ENCODE assay signal across 26 cellular contexts in genomic region chr13:28602580-28602979, GRCh38.
"Had no signal": no experiment of that assay in that cellular context is flagged by ENCODE, and none has a peak within 500 bp of the region (broad histone marks: within the 10 kb centered on the region; RNA-seq: fewer than 3 reads in every experiment).

No MANE protein-coding gene starts in this region.

- H3K27me3 ChIP-seq: ascending aorta, body of pancreas, Peyer's patch, SJCRH30 had no signal

- H3K4me1 Mint-ChIP-seq: activated naive CD8-positive, alpha-beta T cell treated with anti-CD3 and anti-CD28 coated beads, Interleukin-2, amount 50 U/mL, for 24 hours had no signal

- DNase-seq: activated CD4-positive, alpha-beta memory T cell treated with anti-CD3 and anti-CD28 coated beads for 36 hours; activated CD4-positive, alpha-beta T cell treated with anti-CD3 and anti-CD28 coated beads for 48 hours; activated CD4-positive, CD25-positive, alpha-beta regulatory T cell treated with anti-CD3 and anti-CD28 coated beads, Interleukin-2, amount 50 U/mL, for 72 hours; activated CD8-positive, alpha-beta memory T cell treated with anti-CD3 and anti-CD28 coated beads for 24 hours; activated effector memory CD4-positive, alpha-beta T cell treated with anti-CD3 and anti-CD28 coated beads, Interleukin-2, amount 50 U/mL, for 16 hours; activated naive CD4-positive, alpha-beta T cell treated with Interleukin-2 at 50 U/mL for 16 hours; activated naive CD8-positive, alpha-beta T cell treated with anti-CD3 and anti-CD28 coated beads, Interleukin-2, amount 50 U/mL, for 24 hours; activated T-cell treated with anti-CD3 and anti-CD28 coated beads, Interleukin-2, amount 50 U/mL, for 4 hours; amniotic stem cell; body of pancreas; MM.1S; NCI-H1105; NCI-H1436; NCI-H187 treated with DMSO at 0.1 percent for 48 hours; NCI-H2081 treated with DMSO at 0.1 percent for 48 hours; NCI-H446; NCI-H524; Peyer's patch; Right ventricle myocardium superior; SJCRH30 had no signal

- H3K27ac Mint-ChIP-seq: activated CD4-positive, alpha-beta memory T cell treated with anti-CD3 and anti-CD28 coated beads for 36 hours; activated naive CD4-positive, alpha-beta T cell treated with anti-CD3 and anti-CD28 coated beads, Interleukin-2, amount 50 U/mL, for 72 hours; activated naive CD8-positive, alpha-beta T cell treated with anti-CD3 and anti-CD28 coated beads, Interleukin-2, amount 50 U/mL, for 24 hours; T-helper 1 cell treated with Interleukin-12 subunit alpha and Interleukin-12 subunit beta and Interleukin-4 antibody, amounts not matched to agents 30 μg/mL and 1 μg/mL, for 36 hours; WTC11 had no signal

- ATAC-seq: activated naive CD4-positive, alpha-beta T cell treated with anti-CD3 and anti-CD28 coated beads, Interleukin-2, amount 50 U/mL, for 72 hours; activated naive CD8-positive, alpha-beta T cell treated with anti-CD3 and anti-CD28 coated beads, Interleukin-2, amount 50 U/mL, for 24 hours; activated T-cell treated with anti-CD3 and anti-CD28 coated beads, Interleukin-2, amount 50 U/mL, for 4 hours; body of pancreas; SK-N-SH treated with all-trans-retinoic acid at 6 μM for 48 hours; WTC11 had no signal

- H3K27ac ChIP-seq: ascending aorta, body of pancreas, Peyer's patch, RWPE1, SJCRH30 had no signal

- H3K27me3 Mint-ChIP-seq: activated naive CD8-positive, alpha-beta T cell treated with anti-CD3 and anti-CD28 coated beads, Interleukin-2, amount 50 U/mL, for 24 hours had no signal

- H3K4me1 ChIP-seq: ascending aorta, body of pancreas, Peyer's patch, SJCRH30 had no signal

- H3K36me3 ChIP-seq: ascending aorta, Peyer's patch, SJCRH30 had no signal

- H3K9me3 Mint-ChIP-seq: T-helper 1 cell treated with Interleukin-12 subunit alpha and Interleukin-12 subunit beta and Interleukin-4 antibody, amounts not matched to agents 30 μg/mL and 1 μg/mL, for 36 hours had no signal

- H3K4me3 Mint-ChIP-seq: activated CD4-positive, alpha-beta memory T cell treated with anti-CD3 and anti-CD28 coated beads for 36 hours; activated naive CD8-positive, alpha-beta T cell treated with anti-CD3 and anti-CD28 coated beads, Interleukin-2, amount 50 U/mL, for 24 hours; activated T-cell treated with anti-CD3 and anti-CD28 coated beads, Interleukin-2, amount 50 U/mL, for 4 hours; T-helper 1 cell treated with Interleukin-12 subunit alpha and Interleukin-12 subunit beta and Interleukin-4 antibody, amounts not matched to agents 30 μg/mL and 1 μg/mL, for 36 hours; WTC11 had no signal

- H3K9me3 ChIP-seq: ascending aorta, body of pancreas, Peyer's patch, SJCRH30 had no signal

- H3K36me3 Mint-ChIP-seq: activated CD4-positive, alpha-beta memory T cell treated with anti-CD3 and anti-CD28 coated beads for 36 hours; activated naive CD4-positive, alpha-beta T cell treated with anti-CD3 and anti-CD28 coated beads, Interleukin-2, amount 50 U/mL, for 72 hours; WTC11 had no signal

- H3K4me3 ChIP-seq: ascending aorta, body of pancreas, Peyer's patch, SJCRH30 had no signal
